In the genomic region with DNA sequence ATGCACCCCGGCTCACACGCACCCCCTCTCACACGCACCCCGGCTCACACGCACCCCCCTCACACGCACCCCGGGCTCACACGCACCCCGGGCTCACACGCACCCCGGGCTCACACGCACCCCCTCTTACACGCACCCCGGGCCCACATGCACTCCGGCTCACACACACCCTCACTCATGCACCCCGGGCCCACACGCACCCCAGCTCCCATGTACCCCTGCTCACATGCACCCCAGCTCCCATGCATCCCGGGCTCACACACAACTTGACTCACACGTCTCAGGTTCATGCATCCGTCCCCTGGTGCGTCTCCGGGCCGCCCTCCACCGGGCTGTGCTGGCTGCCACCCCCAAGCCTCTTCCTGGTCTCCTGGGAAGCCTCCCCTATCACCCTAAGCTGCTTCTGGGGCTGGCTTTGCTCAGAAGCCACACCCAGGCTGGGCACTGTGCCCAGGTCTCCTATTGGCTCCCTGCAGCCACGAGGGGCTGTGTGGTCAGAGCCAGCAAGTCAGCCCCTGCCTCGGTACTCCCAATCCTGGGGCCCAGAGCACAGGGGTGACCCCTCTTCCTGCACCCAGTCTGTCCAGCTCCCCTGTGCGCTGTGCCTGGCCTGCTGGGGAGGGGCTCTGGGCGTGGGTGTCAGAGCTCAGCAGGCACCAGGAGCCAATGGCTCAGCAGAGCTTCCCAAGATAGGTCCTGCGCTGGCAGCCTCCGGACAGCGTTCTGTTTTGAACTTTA, we compare ENCODE assay signal across 8 cellular contexts. TPM values are rescaled to one million over a fixed set of nuclear protein-coding genes. Genes with fewer than 3 reads are reported as not detected.
DNase-seq lines count a peak whose midpoint lies in the region; ATAC-seq and TF ChIP-seq lines count a peak whose summit lies in the region.

No MANE protein-coding gene starts in this region.

- ATAC-seq in psoas muscle (peak; percentile 23 to 49 (median 35)), GM18868 (IDR thresholded peaks at IDR 0.05; ENCODE audit: unreplicated experiment) (no peak), GM19328 (IDR thresholded peaks at IDR 0.05; ENCODE audit: unreplicated experiment) (no peak)
- ATAC-seq in naive thymus-derived CD4-positive, alpha-beta T cell, result no peak

- POLR2A ChIA-PET in naive thymus-derived CD4-positive, alpha-beta T cell (lab: Charles Lee), result interaction anchor here (0.5 to 0.7 kb wide), 2 partner anchors 16 to 37 kb away, joined by 3 read pairs; partner anchors contain the start of gene TSPAN4

- WGBS in psoas muscle, 3 donors, result 54 to 63% (median 61%) methylated on average over 26 to 31 of the region's 31 CpGs

- TF ChIP-seq POLR2A in Peyer's patch (IDR thresholded peaks at IDR 0.05), result no peak

- TF ChIP-seq CTCF in Peyer's patch (IDR thresholded peaks at IDR 0.05) (no peak), psoas muscle (IDR thresholded peaks at IDR 0.05) (no peak)

- H3K27ac ChIP-seq in Peyer's patch, result peak overlapping the region in 2 of 4 donors; percentile 1 to 26
- no peak overlapping the region for H3K27ac ChIP-seq in psoas muscle
- no peak overlapping the region for H3K27ac ChIP-seq in naive thymus-derived CD4-positive, alpha-beta T cell (ENCODE audit: low read depth, low read length)

- H3K36me3 ChIP-seq in Peyer's patch, result no peaks in the 10 kb centered on the region
- peaks cover 0 to 15% of the 10 kb centered on the region in 2 donors for H3K36me3 ChIP-seq in psoas muscle (ENCODE audit: insufficient read depth in 1 of 2, low read depth in 1 of 2)
- no peaks in the 10 kb centered on the region for H3K36me3 ChIP-seq in naive thymus-derived CD4-positive, alpha-beta T cell (ENCODE audit: control insufficient read depth in 2 of 3, insufficient read depth in 3 of 3, low read length in 3 of 3)

- intact Hi-C loops in psoas muscle (cut with DNase I), result no loop called here
- intact Hi-C loops in naive thymus-derived CD4-positive, alpha-beta T cell (cut with micrococcal nuclease), result no loop called here

- H3K4me3 ChIP-seq in Peyer's patch (no peak overlapping the region), psoas muscle (no peak overlapping the region)
- no peak overlapping the region for H3K4me3 ChIP-seq in naive thymus-derived CD4-positive, alpha-beta T cell (ENCODE audit: low read length)

- H3K9me3 Mint-ChIP-seq in naive thymus-derived CD4-positive, alpha-beta T cell, result no peaks in the 10 kb centered on the region

- CTCF ChIA-PET in naive thymus-derived CD4-positive, alpha-beta T cell (lab: Charles Lee), result no interaction called here

- no peak overlapping the region for H3K27ac Mint-ChIP-seq in naive thymus-derived CD4-positive, alpha-beta T cell

- H3K4me1 Mint-ChIP-seq in naive thymus-derived CD4-positive, alpha-beta T cell, result peaks cover 0 to 13% (median 0%) of the 10 kb centered on the region in 7 donors

- H3K4me3 Mint-ChIP-seq in naive thymus-derived CD4-positive, alpha-beta T cell, result no peak overlapping the region

- H3K27me3 Mint-ChIP-seq in naive thymus-derived CD4-positive, alpha-beta T cell, result no peaks in the 10 kb centered on the region

- peak; percentile 52 for DNase-seq in HT-29 (ENCODE audit: low spot score)
- DNase-seq in Peyer's patch, result peak in 2 of 3 donors; percentile 72 to 81
- peak; percentile 79 for DNase-seq in fibroblast of peridontal ligament (ENCODE audit: extremely low read depth)
- peak; percentile 68 to 83 for DNase-seq in psoas muscle
- no peak for DNase-seq in naive thymus-derived CD4-positive, alpha-beta T cell
- no peak for DNase-seq in stimulated activated CD4-positive, alpha-beta T cell treated with anti-CD3 and anti-CD28 coated beads, Interleukin-15, amount 100 ng/mL, for 24 hours

- H3K9me3 ChIP-seq in Peyer's patch (no peaks in the 10 kb centered on the region), psoas muscle (no peaks in the 10 kb centered on the region)
- no peaks in the 10 kb centered on the region for H3K9me3 ChIP-seq in naive thymus-derived CD4-positive, alpha-beta T cell (ENCODE audit: control insufficient read depth in 2 of 3, low read length in 3 of 3)

- no peaks in the 10 kb centered on the region for H3K36me3 Mint-ChIP-seq in naive thymus-derived CD4-positive, alpha-beta T cell

- H3K27me3 ChIP-seq in Peyer's patch (peaks cover 0 to 4% of the 10 kb centered on the region in 2 donors), psoas muscle (ENCODE audit: insufficient read depth in 3 of 3, low read length in 2 of 3) (no peaks in the 10 kb centered on the region)
- no peaks in the 10 kb centered on the region for H3K27me3 ChIP-seq in naive thymus-derived CD4-positive, alpha-beta T cell (ENCODE audit: control insufficient read depth in 2 of 2, insufficient read depth in 2 of 2, low read length in 2 of 2)

- H3K4me1 ChIP-seq in Peyer's patch (peaks cover 0 to 26% (median 0%) of the 10 kb centered on the region in 4 donors), psoas muscle (peaks cover 4% of the 10 kb centered on the region)
- H3K4me1 ChIP-seq in naive thymus-derived CD4-positive, alpha-beta T cell (ENCODE audit: control insufficient read depth in 2 of 2, insufficient read depth in 2 of 2, low read length in 2 of 2), result no peaks in the 10 kb centered on the region

RNA-seq across cellular contexts. Expression of gene TSPAN4, which starts 16.9 kb away (rescaled TPM):
- total RNA-seq in HT-29 (2014; rRNA removed; shearing (Covaris generic)), result 29.2 and 39.6 TPM in 2 replicates
- total RNA-seq in Peyer's patch, result 10 to 100 TPM; 20.0 to 52.1 (median 38.4) TPM
- 10 to 100 TPM; 13.9 to 22.1 (median 16.8) TPM for total RNA-seq in psoas muscle
- polyA plus RNA-seq in psoas muscle, result 10 to 100 TPM; 11.4 to 38.5 (median 25.1) TPM
- total RNA-seq in naive thymus-derived CD4-positive, alpha-beta T cell, result 10 to 100 TPM in 1 of 5 experiments, 1 to 10 TPM in 4; 4.8 to 12.6 (median 6.6) TPM
- polyA plus RNA-seq in naive thymus-derived CD4-positive, alpha-beta T cell, result 1 to 10 TPM; 4.1 to 4.7 TPM

RNA-seq across cellular contexts. Expression of gene POLR2L, which starts 17.2 kb away (rescaled TPM):
- 1,254 and 1,310 TPM in 2 replicates for total RNA-seq in HT-29 (2014; rRNA removed; shearing (Covaris generic))
- 10 to 100 TPM; 37.8 to 67.1 (median 44.8) TPM for total RNA-seq in Peyer's patch
- total RNA-seq in psoas muscle, result 100 to 1,000 TPM; 113 to 205 (median 156) TPM
- 100 to 1,000 TPM; 114 to 178 (median 176) TPM for polyA plus RNA-seq in psoas muscle
- 10 to 100 TPM; 31.2 to 93.3 (median 44.9) TPM for total RNA-seq in naive thymus-derived CD4-positive, alpha-beta T cell
- polyA plus RNA-seq in naive thymus-derived CD4-positive, alpha-beta T cell, result 10 to 100 TPM; 55.9 to 83.1 TPM

RNA-seq across cellular contexts. Expression of gene CD151, which starts 26.8 kb away (rescaled TPM):
- 916 and 940 TPM in 2 replicates for total RNA-seq in HT-29 (2014; rRNA removed; shearing (Covaris generic))
- total RNA-seq in Peyer's patch, result 100 to 1,000 TPM; 102 to 277 (median 237) TPM
- total RNA-seq in psoas muscle, result 100 to 1,000 TPM; 149 to 175 (median 161) TPM
- polyA plus RNA-seq in psoas muscle, result 100 to 1,000 TPM; 158 to 358 (median 224) TPM
- 10 to 100 TPM in 3 of 5 experiments, 1 to 10 TPM in 2; 6.6 to 62.9 (median 18.5) TPM for total RNA-seq in naive thymus-derived CD4-positive, alpha-beta T cell
- polyA plus RNA-seq in naive thymus-derived CD4-positive, alpha-beta T cell, result 1 to 10 TPM; 4.0 to 7.2 TPM

RNA-seq across cellular contexts. Expression of gene CRACR2B, which starts 31.8 kb away (rescaled TPM):
- 204 and 225 TPM in 2 replicates for total RNA-seq in HT-29 (2014; rRNA removed; shearing (Covaris generic))
- total RNA-seq in Peyer's patch (100 to 1,000 TPM in 3 of 4 donors, 10 to 100 TPM in 1; 44.0 to 175 (median 110) TPM), psoas muscle (1 to 10 TPM; 2.4 to 8.9 (median 4.1) TPM)
- 1 to 10 TPM; 1.9 to 6.4 (median 2.8) TPM for polyA plus RNA-seq in psoas muscle
- 1 to 10 TPM in 3 of 5 experiments, under 1 TPM in 1, not detected in 1; 0.62 to 3.9 (median 2.0) TPM for total RNA-seq in naive thymus-derived CD4-positive, alpha-beta T cell
- polyA plus RNA-seq in naive thymus-derived CD4-positive, alpha-beta T cell, result not detected

RNA-seq across cellular contexts. Expression of gene PNPLA2, which starts 40.8 kb away (rescaled TPM):
- total RNA-seq in HT-29 (2014; rRNA removed; shearing (Covaris generic)), result 174 and 202 TPM in 2 replicates
- total RNA-seq in Peyer's patch (100 to 1,000 TPM in 3 of 4 donors, 10 to 100 TPM in 1; 71.8 to 254 (median 163) TPM), psoas muscle (100 to 1,000 TPM; 125 to 247 (median 175) TPM)
- polyA plus RNA-seq in psoas muscle, result 10 to 100 TPM; 64.8 to 87.9 (median 83.8) TPM
- 100 to 1,000 TPM in 4 of 5 experiments, 10 to 100 TPM in 1; 60.1 to 237 (median 205) TPM for total RNA-seq in naive thymus-derived CD4-positive, alpha-beta T cell
- polyA plus RNA-seq in naive thymus-derived CD4-positive, alpha-beta T cell, result 10 to 100 TPM; 26.0 to 40.4 TPM

Comparison
In these comparisons a context has a peak if more than half of its experiments do, and no peak if none do; other contexts are left out.
1. DNase-seq: peak in HT-29 (single experiment), Peyer's patch (2 of 3), fibroblast of peridontal ligament (single experiment) and psoas muscle (2 of 2); none in naive thymus-derived CD4-positive, alpha-beta T cell (0 of 9) and stimulated activated CD4-positive, alpha-beta T cell treated with anti-CD3 and anti-CD28 coated beads, Interleukin-15, amount 100 ng/mL, for 24 hours (single experiment).
2. ATAC-seq: peak in psoas muscle (4 of 4); none in GM18868 (single experiment), GM19328 (single experiment) and naive thymus-derived CD4-positive, alpha-beta T cell (single experiment).